Comparison of ENCODE assay signal across 8 cellular contexts in the genomic region with DNA sequence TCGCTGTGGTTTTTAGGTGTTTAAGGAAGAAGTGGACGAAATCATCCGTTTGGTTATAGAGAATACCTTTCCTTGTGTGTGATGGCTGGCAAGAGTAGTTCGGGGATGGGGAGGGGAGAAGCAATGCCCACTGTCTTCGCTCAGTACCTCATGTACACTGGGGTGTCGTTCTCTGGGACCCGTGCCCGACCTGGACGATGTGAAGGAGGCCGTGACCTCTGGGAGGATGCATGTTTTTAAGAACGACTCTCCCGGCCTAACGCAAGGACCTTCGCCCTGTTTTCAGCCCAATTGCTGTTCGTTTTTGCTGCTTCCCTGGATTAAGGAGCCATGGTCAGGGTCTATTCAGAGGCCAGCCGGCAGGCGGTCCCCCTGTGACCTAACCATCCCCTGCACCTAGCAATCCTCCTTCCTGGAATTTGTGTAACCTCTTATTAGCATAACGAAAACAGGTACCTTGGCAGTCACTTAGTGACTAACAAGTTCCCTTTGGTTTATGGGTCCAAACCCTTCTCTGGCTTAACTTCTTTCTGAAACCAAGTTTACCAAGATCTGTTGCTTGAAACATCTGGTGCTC. TPM values are rescaled to one million over a fixed set of nuclear protein-coding genes. Genes with fewer than 3 reads are reported as not detected.
A peak's percentile ranks its signal among the peaks of the same experiment; 100 is the strongest.
DNase-seq lines count a peak whose midpoint lies in the region; ATAC-seq and TF ChIP-seq lines count a peak whose summit lies in the region.

No MANE protein-coding gene starts in this region.

- no peaks in the 10 kb centered on the region for H3K27me3 Mint-ChIP-seq in Calu3 (ENCODE audit: unreplicated experiment)
- no peaks in the 10 kb centered on the region for H3K27me3 Mint-ChIP-seq in central memory CD8-positive, alpha-beta T cell
- H3K27me3 Mint-ChIP-seq in nephron (ENCODE audit: low read depth): peaks cover 68% of the 10 kb centered on the region

- H3K9me3 Mint-ChIP-seq in Calu3 (ENCODE audit: low read depth, unreplicated experiment) (no peaks in the 10 kb centered on the region), nephron (no peaks in the 10 kb centered on the region)
- no peaks in the 10 kb centered on the region for H3K9me3 Mint-ChIP-seq in central memory CD8-positive, alpha-beta T cell

- no peak for ATAC-seq in central memory CD8-positive, alpha-beta T cell (replicated peaks; ENCODE audit: extremely low read depth, poor library complexity, severe bottlenecking)
- no peak for ATAC-seq in GM18870 (IDR thresholded peaks at IDR 0.05; ENCODE audit: unreplicated experiment)

- H3K27ac Mint-ChIP-seq in Calu3 (ENCODE audit: unreplicated experiment) (peak overlapping the region; percentile 84), nephron (peak overlapping the region in 1 of 3 experiments; percentile 4)
- H3K27ac Mint-ChIP-seq in central memory CD8-positive, alpha-beta T cell (ENCODE audit: low read depth): peak overlapping the region; percentile 86

- H3K4me1 Mint-ChIP-seq in Calu3 (ENCODE audit: low read depth, unreplicated experiment) (peaks cover 58% of the 10 kb centered on the region), nephron (peaks cover 24% of the 10 kb centered on the region)
- peaks cover 57% of the 10 kb centered on the region for H3K4me1 Mint-ChIP-seq in central memory CD8-positive, alpha-beta T cell

- intact Hi-C loops in Calu3 (cut with micrococcal nuclease; ENCODE audit: unreplicated experiment): loop anchor here (10.0 kb wide), 1 partner anchor 199 kb away; no protein-coding TSS in a partner anchor

- CTCF ChIA-PET in Calu3 (lab: Charles Lee): interaction anchor here (1.0 to 1.6 kb wide), 3 partner anchors 13 to 514 kb away, joined by 3 to 7 read pairs (median 3); no protein-coding TSS in a partner anchor

- DNase-seq in Calu3: peak; percentile 32
- peak; percentile 73 for DNase-seq in MV-4-11 (lab: John Stamatoyannopoulos, UW)
- DNase-seq in central memory CD8-positive, alpha-beta T cell (ENCODE audit: low spot score in 2 of 2): no peak
- DNase-seq in C1 segment of cervical spinal cord (lab: John Stamatoyannopoulos, UW): no peak
- no peak for DNase-seq in inferior parietal cortex (ENCODE audit: extremely low spot score)
- no peak for DNase-seq in NCI-H748 (lab: John Stamatoyannopoulos, UW; ENCODE audit: unreplicated experiment)

- H3K4me3 Mint-ChIP-seq in Calu3 (ENCODE audit: low read depth, unreplicated experiment) (peak overlapping the region; percentile 98), nephron (peak overlapping the region; percentile 79 to 87 (median 85))
- H3K4me3 Mint-ChIP-seq in central memory CD8-positive, alpha-beta T cell: peak overlapping the region; percentile 82

- BruUV-seq in Calu3 (replicated peaks; lab: Mats Ljungman, UMichigan): TSS peak; percentile 48

- peak; percentile 44 for TF ChIP-seq CTCF in Calu3 (IDR thresholded peaks at IDR 0.05; ENCODE audit: unreplicated experiment)
- TF ChIP-seq CTCF in nephron (IDR thresholded peaks at IDR 0.05; ENCODE audit: unreplicated experiment in 3 of 3): no peak

- peaks cover 54% of the 10 kb centered on the region for H3K36me3 Mint-ChIP-seq in Calu3 (ENCODE audit: insufficient read depth, unreplicated experiment)
- peaks cover 5% of the 10 kb centered on the region for H3K36me3 Mint-ChIP-seq in central memory CD8-positive, alpha-beta T cell (ENCODE audit: insufficient read depth)
- no peaks in the 10 kb centered on the region for H3K36me3 Mint-ChIP-seq in nephron (ENCODE audit: low read depth)

RNA-seq across cellular contexts. Expression of gene NFE2L3, which starts 1.3 kb away (rescaled TPM):
- 74.3 and 108 TPM in 2 replicates for total RNA-seq in Calu3 (2022)

RNA-seq across cellular contexts. Expression of gene HNRNPA2B1, which starts 47.2 kb away (rescaled TPM):
- 880 and 924 TPM in 2 replicates for total RNA-seq in Calu3 (2022)

RNA-seq across cellular contexts. Expression of gene CBX3, which starts 48.2 kb away (rescaled TPM):
- 390 and 417 TPM in 2 replicates for total RNA-seq in Calu3 (2022)

Comparison
In these comparisons a context has a peak if more than half of its experiments do, and no peak if none do; other contexts are left out.
1. DNase-seq: peak in Calu3 (single experiment) and MV-4-11 (single experiment); none in central memory CD8-positive, alpha-beta T cell (0 of 2), C1 segment of cervical spinal cord (0 of 14), inferior parietal cortex (single experiment) and NCI-H748 (single experiment).
2. Peak in every context shown above with its lines, with median percentiles within 50 percentile points of each other: H3K4me3 Mint-ChIP-seq.